ENCODE assay signal across 23 cellular contexts in genomic region chr6:149202100-149202499, GRCh38.
"Had no signal": no experiment of that assay in that cellular context is flagged by ENCODE, and none has a peak within 500 bp of the region (broad histone marks: within the 10 kb centered on the region; RNA-seq: fewer than 3 reads in every experiment).

No MANE protein-coding gene starts in this region.

- H3K4me3 ChIP-seq: coronary artery, left ventricle myocardium inferior, lower lobe of right lung, pancreas, smooth muscle cell, transverse colon, upper lobe of right lung, uterus had no signal

- H3K4me1 Mint-ChIP-seq: immature natural killer cell, natural killer cell had no signal

- H3K27me3 ChIP-seq: neutrophil, pancreas, transverse colon, upper lobe of right lung, uterus had no signal

- H3K27ac Mint-ChIP-seq: immature natural killer cell; natural killer cell; stimulated activated naive B cell treated with anti-CD40 and anti-IgM and Interleukin-4, amounts not matched to agents 10 μg/mL and 1 μg/mL and 100 μg/mL, for 72 hours; stimulated activated naive CD8-positive, alpha-beta T cell treated with anti-CD3 and anti-CD28 coated beads, Interleukin-15, Interleukin-2, amounts not matched to agents 100 ng/mL and 50 ng/mL, for 24 hours had no signal

- H3K27ac ChIP-seq: coronary artery, left ventricle myocardium inferior, lower lobe of right lung, neutrophil, pancreas, transverse colon, upper lobe of right lung, uterus had no signal

- H3K36me3 ChIP-seq: left ventricle myocardium inferior, lower lobe of right lung, neutrophil, pancreas, transverse colon, upper lobe of right lung, uterus had no signal

- DNase-seq: effector memory CD8-positive, alpha-beta T cell; erythroblast; hypothalamus; immature natural killer cell; islet precursor cell; kidney glomerular epithelial cell; left colon; left ventricle myocardium inferior; lower lobe of right lung; natural killer cell; pancreas; retina; stimulated activated CD4-positive, alpha-beta T cell treated with anti-CD3 and anti-CD28 coated beads, Interleukin-2, amount 100 ng/mL, for 24 hours; stimulated activated CD4-positive, alpha-beta T cell treated with anti-CD3 and anti-CD28 coated beads, Interleukin-4, amount 100 ng/mL, for 24 hours; stimulated activated naive B cell treated with anti-CD40 and anti-IgM and Interleukin-4, amounts not matched to agents 10 μg/mL and 1 μg/mL and 100 μg/mL, for 72 hours; transverse colon; upper lobe of right lung; uterus had no signal

- H3K4me3 Mint-ChIP-seq: effector memory CD8-positive, alpha-beta T cell; immature natural killer cell; natural killer cell; stimulated activated naive B cell treated with anti-CD40 and anti-IgM and Interleukin-4, amounts not matched to agents 10 μg/mL and 1 μg/mL and 100 μg/mL, for 72 hours; stimulated activated naive CD8-positive, alpha-beta T cell treated with anti-CD3 and anti-CD28 coated beads, Interleukin-15, Interleukin-2, amounts not matched to agents 100 ng/mL and 50 ng/mL, for 24 hours had no signal

- H3K27me3 Mint-ChIP-seq: effector memory CD8-positive, alpha-beta T cell; stimulated activated naive B cell treated with anti-CD40 and anti-IgM and Interleukin-4, amounts not matched to agents 10 μg/mL and 1 μg/mL and 100 μg/mL, for 72 hours; stimulated activated naive CD8-positive, alpha-beta T cell treated with anti-CD3 and anti-CD28 coated beads, Interleukin-15, Interleukin-2, amounts not matched to agents 100 ng/mL and 50 ng/mL, for 24 hours had no signal

- H3K4me1 ChIP-seq: left ventricle myocardium inferior, lower lobe of right lung, pancreas, transverse colon, upper lobe of right lung, uterus had no signal

- H3K9me3 ChIP-seq: neutrophil, pancreas, uterus had no signal

- H3K4me2 ChIP-seq: smooth muscle cell had no signal

- H3K36me3 Mint-ChIP-seq: immature natural killer cell had no signal

- ATAC-seq: effector memory CD8-positive, alpha-beta T cell; left colon; lower lobe of right lung; natural killer cell; pancreas; stimulated activated naive B cell treated with anti-CD40 and anti-IgM and Interleukin-4, amounts not matched to agents 10 μg/mL and 1 μg/mL and 100 μg/mL, for 72 hours; upper lobe of right lung had no signal

- FAIRE-seq: frontal cortex, pancreas had no signal
